ENCODE assay signal across 1 cellular context in genomic region chr17:63571632-63572310, GRCh38.
TF ChIP-seq lines count a peak whose summit lies in the region.

No MANE protein-coding gene starts in this region.

TF ChIP-seq in GM12878, 131 proteins besides CTCF, POLR2A, EP300 and RAD21:
- TF ChIP-seq NFIC (IDR thresholded peaks at IDR 0.05; ENCODE audit: low read depth, low read length), result no peak
- TF ChIP-seq KAT2A (conservative IDR thresholded peaks at IDR 0.05; ENCODE audit: control insufficient read depth, low read depth, low read length), result no peak
- no peak for TF ChIP-seq HSF1 (IDR thresholded peaks at IDR 0.05; ENCODE audit: low read depth, low read length)
- no peak for TF ChIP-seq ZNF687 (IDR thresholded peaks at IDR 0.05)
- TF ChIP-seq NR2F1 (conservative IDR thresholded peaks at IDR 0.05), result no peak
- TF ChIP-seq TCF3 (IDR thresholded peaks at IDR 0.05; ENCODE audit: borderline replicate concordance, insufficient read depth, low read depth, low read length), result no peak
- no peak for TF ChIP-seq SP1 (IDR thresholded peaks at IDR 0.05; ENCODE audit: low read depth, low read length)
- no peak for TF ChIP-seq BMI1 (IDR thresholded peaks at IDR 0.05; ENCODE audit: borderline replicate concordance)
- TF ChIP-seq ZNF384 (IDR thresholded peaks at IDR 0.05; ENCODE audit: borderline replicate concordance, low read depth, low read length), result no peak
- no peak for TF ChIP-seq ZNF24 (IDR thresholded peaks at IDR 0.05)
- no peak for TF ChIP-seq BACH1 (IDR thresholded peaks at IDR 0.05; ENCODE audit: borderline replicate concordance)
- TF ChIP-seq, protein P1, sequence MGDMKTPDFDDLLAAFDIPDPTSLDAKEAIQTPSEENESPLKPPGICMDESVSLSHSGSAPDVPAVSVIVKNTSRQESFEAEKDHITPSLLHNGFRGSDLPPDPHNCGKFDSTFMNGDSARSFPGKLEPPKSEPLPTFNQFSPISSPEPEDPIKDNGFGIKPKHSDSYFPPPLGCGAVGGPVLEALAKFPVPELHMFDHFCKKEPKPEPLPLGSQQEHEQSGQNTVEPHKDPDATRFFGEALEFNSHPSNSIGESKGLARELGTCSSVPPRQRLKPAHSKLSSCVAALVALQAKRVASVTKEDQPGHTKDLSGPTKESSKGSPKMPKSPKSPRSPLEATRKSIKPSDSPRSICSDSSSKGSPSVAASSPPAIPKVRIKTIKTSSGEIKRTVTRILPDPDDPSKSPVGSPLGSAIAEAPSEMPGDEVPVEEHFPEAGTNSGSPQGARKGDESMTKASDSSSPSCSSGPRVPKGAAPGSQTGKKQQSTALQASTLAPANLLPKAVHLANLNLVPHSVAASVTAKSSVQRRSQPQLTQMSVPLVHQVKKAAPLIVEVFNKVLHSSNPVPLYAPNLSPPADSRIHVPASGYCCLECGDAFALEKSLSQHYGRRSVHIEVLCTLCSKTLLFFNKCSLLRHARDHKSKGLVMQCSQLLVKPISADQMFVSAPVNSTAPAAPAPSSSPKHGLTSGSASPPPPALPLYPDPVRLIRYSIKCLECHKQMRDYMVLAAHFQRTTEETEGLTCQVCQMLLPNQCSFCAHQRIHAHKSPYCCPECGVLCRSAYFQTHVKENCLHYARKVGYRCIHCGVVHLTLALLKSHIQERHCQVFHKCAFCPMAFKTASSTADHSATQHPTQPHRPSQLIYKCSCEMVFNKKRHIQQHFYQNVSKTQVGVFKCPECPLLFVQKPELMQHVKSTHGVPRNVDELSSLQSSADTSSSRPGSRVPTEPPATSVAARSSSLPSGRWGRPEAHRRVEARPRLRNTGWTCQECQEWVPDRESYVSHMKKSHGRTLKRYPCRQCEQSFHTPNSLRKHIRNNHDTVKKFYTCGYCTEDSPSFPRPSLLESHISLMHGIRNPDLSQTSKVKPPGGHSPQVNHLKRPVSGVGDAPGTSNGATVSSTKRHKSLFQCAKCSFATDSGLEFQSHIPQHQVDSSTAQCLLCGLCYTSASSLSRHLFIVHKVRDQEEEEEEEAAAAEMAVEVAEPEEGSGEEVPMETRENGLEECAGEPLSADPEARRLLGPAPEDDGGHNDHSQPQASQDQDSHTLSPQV (IDR thresholded peaks at IDR 0.05), result no peak
- no peak for TF ChIP-seq TCF7 (IDR thresholded peaks at IDR 0.05; ENCODE audit: borderline replicate concordance)
- no peak for TF ChIP-seq NR2C1 (IDR thresholded peaks at IDR 0.05)
- no peak for TF ChIP-seq SRF (IDR thresholded peaks at IDR 0.05; ENCODE audit: low read depth in 2 of 2, low read length in 2 of 2)
- TF ChIP-seq EGR1 (IDR thresholded peaks at IDR 0.05; ENCODE audit: borderline replicate concordance in 1 of 2, low read depth in 2 of 2, low read length in 2 of 2), result no peak
- TF ChIP-seq POLR2AphosphoS5 (IDR thresholded peaks at IDR 0.05; ENCODE audit: low read length), result no peak
